In genomic region chr2:128423788-128424165, GRCh38 we compare ENCODE assay signal across 14 cellular contexts.
"Had no signal": no experiment of that assay in that cellular context is flagged by ENCODE, and none has a peak within 500 bp of the region (broad histone marks: within the 10 kb centered on the region; RNA-seq: fewer than 3 reads in every experiment).

No MANE protein-coding gene starts in this region.

- H3K27ac ChIP-seq: thyroid gland had no signal

- H3K4me3 ChIP-seq: lung, mucosa of descending colon, thyroid gland had no signal

- H3K4me3 Mint-ChIP-seq: activated B cell treated with CpG ODN at 0.5 μM for 24 hours; brain; naive thymus-derived CD8-positive, alpha-beta T cell; T-helper 17 cell had no signal

- H3K4me1 ChIP-seq: thyroid gland had no signal

- ATAC-seq: esophagus mucosa; mucosa of descending colon; naive thymus-derived CD8-positive, alpha-beta T cell; SK-N-SH treated with all-trans-retinoic acid at 6 μM for 48 hours; T-helper 17 cell had no signal

- H3K36me3 ChIP-seq: thyroid gland had no signal

- H3K27ac Mint-ChIP-seq: activated B cell treated with CpG ODN at 0.5 μM for 24 hours; naive thymus-derived CD8-positive, alpha-beta T cell; T-helper 17 cell had no signal

- DNase-seq: activated B cell treated with CpG ODN at 0.5 μM for 24 hours; activated CD4-positive, alpha-beta T cell treated with anti-CD3 and anti-CD28 coated beads, Interleukin-2, amount 50 U/mL, for 1 hour; activated naive CD4-positive, alpha-beta T cell treated with anti-CD3 and anti-CD28 coated beads, Interleukin-2, amount 50 U/mL, for 16 hours; cerebellar nuclear complex; glutamatergic neuron; occipital lobe; T-helper 17 cell; thyroid gland had no signal

- H3K9me3 ChIP-seq: mucosa of descending colon, thyroid gland had no signal

- H3K4me1 Mint-ChIP-seq: activated B cell treated with CpG ODN at 0.5 μM for 24 hours had no signal
